In the genomic region with DNA sequence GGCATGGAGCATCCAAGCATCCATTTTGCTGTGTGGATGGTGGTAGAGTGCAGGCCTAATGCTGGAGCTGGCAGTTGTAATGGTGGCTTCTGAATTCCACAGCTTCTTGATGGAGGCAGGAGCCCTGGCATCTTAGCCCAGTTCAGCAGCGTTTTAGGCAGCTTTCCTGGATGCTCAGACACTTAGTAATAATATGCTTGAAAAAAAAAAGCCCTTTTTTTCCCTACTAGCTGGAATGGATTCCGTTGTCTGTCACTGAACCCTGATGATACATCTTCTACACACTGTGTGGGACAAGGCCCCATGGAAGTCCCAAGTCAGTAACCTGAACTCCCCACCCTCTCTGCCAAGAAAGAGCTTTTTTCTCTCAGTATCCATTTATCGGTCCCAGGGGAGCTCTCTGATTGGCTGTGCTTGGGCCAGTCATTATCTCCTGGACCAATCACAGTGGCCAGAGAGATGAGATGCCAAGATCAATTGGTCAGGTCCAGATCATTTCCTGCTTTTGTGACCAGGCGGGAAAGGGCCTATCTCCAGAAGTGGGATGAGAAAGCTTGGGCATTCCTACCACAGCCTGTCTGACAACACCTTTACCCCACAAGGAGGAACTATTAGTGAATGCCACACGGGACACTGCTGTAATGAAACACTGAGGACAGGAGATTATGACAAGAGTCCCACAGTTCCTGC, we compare ENCODE assay signal across 21 cellular contexts. TPM values are rescaled to one million over a fixed set of nuclear protein-coding genes. Genes with fewer than 3 reads are reported as not detected.
DNase-seq lines count a peak whose midpoint lies in the region; ATAC-seq and TF ChIP-seq lines count a peak whose summit lies in the region.
"Had no signal": no experiment of that assay in that cellular context is flagged by ENCODE, and none has a peak within 500 bp of the region (broad histone marks: within the 10 kb centered on the region; RNA-seq: fewer than 3 reads in every experiment).

No MANE protein-coding gene starts in this region.

- no peak overlapping the region for H2AK5ac ChIP-seq in mesendoderm (ENCODE audit: low read length)

- H2BK5ac ChIP-seq in mesendoderm (ENCODE audit: low read length), result no peak overlapping the region

- H3K18ac ChIP-seq in mesendoderm (ENCODE audit: low read length), result no peak overlapping the region

- H4K20me1 ChIP-seq in GM23248 (ENCODE audit: insufficient read depth) (no peaks in the 10 kb centered on the region), PC-9 (ENCODE audit: insufficient read depth) (no peaks in the 10 kb centered on the region)

- H3K56ac ChIP-seq in mesendoderm (ENCODE audit: low read length), result no peak overlapping the region

- H3K27ac Mint-ChIP-seq in CD14-positive monocyte, result peak overlapping the region in 4 of 7 donors; percentile 38 to 61 (median 56)
- H3K27ac Mint-ChIP-seq in WTC11, result no peak overlapping the region

- H3K27me3 Mint-ChIP-seq in CD14-positive monocyte (ENCODE audit: low read depth in 3 of 3) (peaks cover 0 to 2% (median 0%) of the 10 kb centered on the region in 3 donors), WTC11 (ENCODE audit: low read depth) (no peaks in the 10 kb centered on the region)
- H3K27me3 Mint-ChIP-seq: CD4-positive, alpha-beta memory T cell had no signal

- peaks cover 5% of the 10 kb centered on the region for H3K36me3 ChIP-seq in mesendoderm (ENCODE audit: control insufficient read depth, insufficient read depth, low read length)
- H3K36me3 ChIP-seq in GM23248 (ENCODE audit: low read depth), result no peaks in the 10 kb centered on the region
- peaks cover 20% of the 10 kb centered on the region; the same call in 1 of the 2 replicates for H3K36me3 ChIP-seq in PC-9 (ENCODE audit: low read depth)

- BruUV-seq in PC-9 (replicated peaks; lab: Mats Ljungman, UMichigan), result no TSS peak

- intact Hi-C loops in CD14-positive monocyte (cut with micrococcal nuclease) (loop anchor here (5.0 to 10.0 kb wide), 3 partner anchors 148 to 191 kb away; no protein-coding TSS in a partner anchor), PC-9 (cut with micrococcal nuclease; ENCODE audit: unreplicated experiment) (no loop called here)

- H2BK15ac ChIP-seq in mesendoderm (replicated peaks; ENCODE audit: low read depth), result no peak overlapping the region

- no peaks in the 10 kb centered on the region for H3K9me3 ChIP-seq in GM23248 (ENCODE audit: low read depth)
- peaks cover 19% of the 10 kb centered on the region for H3K9me3 ChIP-seq in PC-9 (ENCODE audit: insufficient read depth, low read depth)

- H4K5ac ChIP-seq in mesendoderm (ENCODE audit: low read length), result no peak overlapping the region

- H3K27ac ChIP-seq in mesendoderm (ENCODE audit: low read depth, low read length) (no peak overlapping the region), GM23248 (no peak overlapping the region), PC-9 (no peak overlapping the region)
- H3K27ac ChIP-seq: A549 had no signal

- H3K79me2 ChIP-seq in mesendoderm (ENCODE audit: control insufficient read depth, insufficient read depth, low read length) (no peaks in the 10 kb centered on the region), GM23248 (ENCODE audit: insufficient read depth) (no peaks in the 10 kb centered on the region), PC-9 (ENCODE audit: low read depth) (no peaks in the 10 kb centered on the region)

- H3K9ac ChIP-seq in mesendoderm (ENCODE audit: low read length) (no peak overlapping the region), GM23248 (no peak overlapping the region)

- in situ Hi-C loops in GM23248 (cut with MboI), result loop anchor here (5.0 to 25.0 kb wide), 2 partner anchors 148 to 678 kb away; no protein-coding TSS in a partner anchor

- peaks cover 7 to 13% (median 11%) of the 10 kb centered on the region in 7 donors for H3K9me3 Mint-ChIP-seq in CD14-positive monocyte
- H3K9me3 Mint-ChIP-seq in WTC11, result peaks cover 23% of the 10 kb centered on the region

- H3K4me2 ChIP-seq in mesendoderm (ENCODE audit: low read length) (no peak overlapping the region), GM23248 (ENCODE audit: unreplicated experiment) (no peak overlapping the region), PC-9 (no peak overlapping the region)
- H3K4me2 ChIP-seq: A549 had no signal

- H3K36me3 Mint-ChIP-seq in CD14-positive monocyte, result peaks cover 47 to 69% of the 10 kb centered on the region in 2 donors
- peaks cover 60% of the 10 kb centered on the region for H3K36me3 Mint-ChIP-seq in WTC11

- no peak overlapping the region for H2BK120ac ChIP-seq in mesendoderm (ENCODE audit: low read depth, low read length)

- H3K27me3 ChIP-seq in mesendoderm (ENCODE audit: insufficient read depth, low read length, poor library complexity) (no peaks in the 10 kb centered on the region), GM23248 (replicated peaks; ENCODE audit: insufficient read depth) (no peaks in the 10 kb centered on the region), PC-9 (ENCODE audit: insufficient read depth, low read depth) (no peaks in the 10 kb centered on the region)

- DNase-seq in CD14-positive monocyte (ENCODE audit: low spot score) (no peak), LHCN-M2 (ENCODE audit: low read depth) (peak; percentile 31), WTC11 (ENCODE audit: low spot score) (no peak), mesendoderm (peak; percentile 45), anterior cingulate cortex (lab: John Stamatoyannopoulos, UW) (no peak), GM23248 (no peak), PC-9 (no peak)
- no peak for DNase-seq in effector CD8-positive, alpha-beta T cell (lab: John Stamatoyannopoulos, UW)
- DNase-seq: CD4-positive, alpha-beta memory T cell; DMS53; KBM-7; NCI-H1048; NCI-H1436; NCI-H2029; NCI-H2171; NCI-H748 treated with DMSO at 0.1 percent for 48 hours; OCI-M1; RPMI8226; SIG-M5 had no signal

- H2AFZ ChIP-seq in GM23248 (no peak overlapping the region), PC-9 (no peak overlapping the region)

- H3K4me1 ChIP-seq in mesendoderm (ENCODE audit: control insufficient read depth, low read depth, low read length), result no peaks in the 10 kb centered on the region
- H3K4me1 ChIP-seq in GM23248 (ENCODE audit: insufficient read depth), result peaks cover 4% of the 10 kb centered on the region; the same call in 1 of the 2 replicates
- peaks cover 5% of the 10 kb centered on the region for H3K4me1 ChIP-seq in PC-9 (replicated peaks; ENCODE audit: insufficient read depth)

- H4K8ac ChIP-seq in mesendoderm (ENCODE audit: low read depth, low read length), result no peak overlapping the region

- no peak overlapping the region for H3K23ac ChIP-seq in mesendoderm (ENCODE audit: low read length)

- no peaks in the 10 kb centered on the region; the same call in 1 of the 2 replicates for H3F3A ChIP-seq in GM23248 (ENCODE audit: insufficient read depth)
- peaks cover 28% of the 10 kb centered on the region; the same call in 1 of the 2 replicates for H3F3A ChIP-seq in PC-9 (ENCODE audit: insufficient read depth, low read depth)

- POLR2A ChIA-PET in WTC11 (lab: Charles Lee), result interaction anchor here (0.6 to 0.7 kb wide), 3 partner anchors 47 to 62 kb away, joined by 3 to 10 read pairs (median 3); no protein-coding TSS in a partner anchor
- POLR2A ChIA-PET in PC-9 (lab: Charles Lee; ENCODE audit: unreplicated experiment), result no interaction called here

- WGBS in mesendoderm (ENCODE audit: extremely low coverage, insufficient coverage, low lambda C conversion rate), result no CpG with 5 or more reads among the region's 5 CpGs
- 96 to 97% methylated on average over 5 of the region's 5 CpGs for whole genome bisulfite sequencing in GM23248 (ENCODE audit: low coverage in 1 of 2, low lambda C conversion rate in 2 of 2, missing lambda C conversion rate in 2 of 2), 2 experiments

- TF ChIP-seq CTCF in CD14-positive monocyte (IDR thresholded peaks at IDR 0.05) (no peak), WTC11 (IDR thresholded peaks at IDR 0.05) (no peak), PC-9 (conservative IDR thresholded peaks at IDR 0.05) (no peak)

- no peak for ATAC-seq in WTC11
- ATAC-seq: A549, HepG2 had no signal

- no peaks in the 10 kb centered on the region for H3K79me1 ChIP-seq in mesendoderm (ENCODE audit: low read length)

- H3K4me3 ChIP-seq in mesendoderm (ENCODE audit: low read length) (no peak overlapping the region), GM23248 (no peak overlapping the region), PC-9 (no peak overlapping the region)
- H3K4me3 ChIP-seq: A549 had no signal

- CTCF ChIA-PET in WTC11 (lab: Charles Lee) (interaction anchor here (0.6 to 1.2 kb wide), 5 partner anchors 36 to 690 kb away, joined by 3 to 5 read pairs (median 3); no protein-coding TSS in a partner anchor), PC-9 (lab: Charles Lee) (interaction anchor here (0.7 kb wide), 1 partner anchor 140 kb away, joined by 7 read pairs; no protein-coding TSS in a partner anchor)

- H3K4me1 Mint-ChIP-seq in CD14-positive monocyte, result no peaks in the 10 kb centered on the region
- H3K4me1 Mint-ChIP-seq in WTC11, result no peaks in the 10 kb centered on the region
- H3K4me1 Mint-ChIP-seq: CD4-positive, alpha-beta memory T cell had no signal

- H3K4me3 Mint-ChIP-seq in CD14-positive monocyte, result no peak overlapping the region
- no peak overlapping the region for H3K4me3 Mint-ChIP-seq in WTC11
- H3K4me3 Mint-ChIP-seq: CD4-positive, alpha-beta memory T cell had no signal

- H3K4ac ChIP-seq in mesendoderm (ENCODE audit: low read depth, low read length), result no peak overlapping the region

- H3K9me2 ChIP-seq in GM23248 (ENCODE audit: insufficient read depth), result no peaks in the 10 kb centered on the region
- H3K9me2 ChIP-seq in PC-9 (ENCODE audit: insufficient read depth), result no peaks in the 10 kb centered on the region

RNA-seq across cellular contexts. Expression of gene MCM5, which starts 34.3 kb away (rescaled TPM):
- 10 to 100 TPM; 23.4 to 25.5 TPM for polyA plus RNA-seq in CD14-positive monocyte
- total RNA-seq in LHCN-M2 (2014; rRNA removed), result 100 and 139 TPM in 2 replicates
- 87.5 TPM for polyA plus RNA-seq in LHCN-M2 (2012)
- total RNA-seq in WTC11 (2021), result 229 to 261 TPM (median 229 TPM) in 3 replicates
- polyA plus RNA-seq in mesendoderm (2013, experiment 1 of 2), result 147 TPM
- 148 TPM for polyA plus RNA-seq in mesendoderm (2013, experiment 2 of 2)
- total RNA-seq in GM23248 (2014; rRNA removed; shearing (Covaris generic)), result 34.4 and 37.2 TPM in 2 replicates
- polyA plus RNA-seq in GM23248 (2016; fragmentation: Nextera tagmentation; extraction: Ambion mirVana), result 48.4 and 51.5 TPM in 2 replicates
- total RNA-seq in PC-9 (2021), result 71.7 and 115 TPM in 2 replicates

RNA-seq across cellular contexts. Expression of gene HMOX1, which starts 53.3 kb away (rescaled TPM):
- 100 to 1,000 TPM; 180 to 233 TPM for polyA plus RNA-seq in CD14-positive monocyte
- 103 and 152 TPM in 2 replicates for total RNA-seq in LHCN-M2 (2014; rRNA removed)
- polyA plus RNA-seq in LHCN-M2 (2012), result 85.0 TPM
- total RNA-seq in WTC11 (2021), result 11.1 to 12.1 TPM (median 11.1 TPM) in 3 replicates
- 10.1 TPM for polyA plus RNA-seq in mesendoderm (2013, experiment 1 of 2)
- 11.1 TPM for polyA plus RNA-seq in mesendoderm (2013, experiment 2 of 2)
- 71.6 and 82.9 TPM in 2 replicates for total RNA-seq in GM23248 (2014; rRNA removed; shearing (Covaris generic))
- polyA plus RNA-seq in GM23248 (2016; fragmentation: Nextera tagmentation; extraction: Ambion mirVana), result 44.3 and 46.6 TPM in 2 replicates
- 18.4 and 23.7 TPM in 2 replicates for total RNA-seq in PC-9 (2021)

Comparison
In these comparisons a context has a peak if more than half of its experiments do, and no peak if none do; other contexts are left out.
1. DNase-seq: peak in LHCN-M2 (single experiment) and mesendoderm (single experiment); none in CD14-positive monocyte (single experiment), WTC11 (single experiment), anterior cingulate cortex (0 of 58), GM23248 (single experiment), PC-9 (0 of 2) and effector CD8-positive, alpha-beta T cell (single experiment).